In genomic region chr13:94708971-94709614, GRCh38 we compare ENCODE assay signal across 1 cellular context.
TF ChIP-seq lines count a peak whose summit lies in the region.

No MANE protein-coding gene starts in this region.

TF ChIP-seq in H1, 55 proteins besides CTCF, POLR2A, EP300 and RAD21:
- TF ChIP-seq NRF1 (IDR thresholded peaks at IDR 0.05; ENCODE audit: low read depth, low read length) = no peak
- TF ChIP-seq KDM1A (IDR thresholded peaks at IDR 0.05; ENCODE audit: borderline replicate concordance, low read length) = no peak
- TF ChIP-seq SRF (IDR thresholded peaks at IDR 0.05; ENCODE audit: low read depth, low read length) = no peak
- no peak for TF ChIP-seq SIRT6 (IDR thresholded peaks at IDR 0.05; ENCODE audit: low read length)
- TF ChIP-seq CTBP2 (IDR thresholded peaks at IDR 0.05; ENCODE audit: borderline replicate concordance, insufficient read depth, insufficient read length, low read length) = no peak
- no peak for TF ChIP-seq CBX5 (IDR thresholded peaks at IDR 0.05; ENCODE audit: low read depth, low read length)
- TF ChIP-seq USF2 (IDR thresholded peaks at IDR 0.05; ENCODE audit: low read length) = no peak
- peak; percentile 5 for TF ChIP-seq CHD7 (IDR thresholded peaks at IDR 0.05; ENCODE audit: insufficient replicate concordance, low read length)
